8 cellular contexts compared by ENCODE assay signal in genomic region chr15:84588053-84588874, GRCh38.
DNase-seq lines count a peak whose midpoint lies in the region; ATAC-seq and TF ChIP-seq lines count a peak whose summit lies in the region.

No MANE protein-coding gene starts in this region.

- H3K4me3 ChIP-seq in AG10803 (ENCODE audit: low read length) = peak overlapping the region; percentile 57

- ATAC-seq in HG03342 (IDR thresholded peaks at IDR 0.05; ENCODE audit: unreplicated experiment) = peak; percentile 97

- peak; percentile 73 for TF ChIP-seq CTCF in AG10803 (conservative IDR thresholded peaks at IDR 0.05; ENCODE audit: low read length)

- DNase-seq in AG10803 (ENCODE audit: low read depth) (peak; percentile 66), GM19238 (ENCODE audit: insufficient read length, low spot score) (peak; percentile 87), NCI-H345 treated with DMSO at 0.1 percent for 48 hours (lab: John Stamatoyannopoulos, UW; ENCODE audit: unreplicated experiment) (peak; percentile 68), left kidney (ENCODE audit: low read depth, low spot score) (peak; percentile 96)
- peak; percentile 70 for DNase-seq in activated CD4-positive, CD25-positive, alpha-beta regulatory T cell treated with anti-CD3 and anti-CD28 coated beads, Interleukin-2, amount 50 U/mL, for 16 hours (ENCODE audit: low read depth, low spot score)
- DNase-seq in central memory CD4-positive, alpha-beta T cell = peak; percentile 75
- peak; percentile 87 to 88 for DNase-seq in stimulated activated CD4-positive, alpha-beta T cell treated with anti-CD3 and anti-CD28 coated beads, Interleukin-2, amount 100 ng/mL, for 24 hours

Comparison
In these comparisons a context has a peak if more than half of its experiments do, and no peak if none do; other contexts are left out.
1. Peak in every context shown above with its lines: DNase-seq, ATAC-seq and H3K4me3 ChIP-seq.